In genomic region chr12:54765652-54766051, GRCh38 we compare ENCODE assay signal across 18 cellular contexts.
"Had no signal": no experiment of that assay in that cellular context is flagged by ENCODE, and none has a peak within 500 bp of the region (broad histone marks: within the 10 kb centered on the region; RNA-seq: fewer than 3 reads in every experiment).

No MANE protein-coding gene starts in this region.

- H3K9me3 Mint-ChIP-seq: activated T-cell treated with anti-CD3 and anti-CD28 coated beads, Interleukin-2, amount 50 U/mL, for 4 hours; central memory CD8-positive, alpha-beta T cell had no signal

- H3K36me3 Mint-ChIP-seq: activated naive CD8-positive, alpha-beta T cell had no signal

- H3K4me3 ChIP-seq: esophagus squamous epithelium, left lung, pancreas, spleen had no signal

- ATAC-seq: activated T-cell treated with anti-CD3 and anti-CD28 coated beads, Interleukin-2, amount 50 U/mL, for 4 hours; left lung; sciatic nerve had no signal

- DNase-seq: activated CD4-positive, alpha-beta T cell treated with anti-CD3 and anti-CD28 coated beads for 4 hours; activated gamma-delta T cell treated with Interleukin-2 at 50 U/mL for 16 hours; activated T-cell treated with anti-CD3 and anti-CD28 coated beads, Interleukin-2, amount 50 U/mL, for 4 hours; anterior cingulate cortex; brain microvascular endothelial cell; cortex of kidney; effector CD4-positive, alpha-beta T cell; esophagus squamous epithelium; hippocampal formation; kidney; left lung; mammary epithelial cell; pancreas; spleen; T1000 had no signal

- H3K27ac Mint-ChIP-seq: activated naive CD8-positive, alpha-beta T cell had no signal

- H3K4me3 Mint-ChIP-seq: activated naive CD8-positive, alpha-beta T cell; activated T-cell treated with anti-CD3 and anti-CD28 coated beads, Interleukin-2, amount 50 U/mL, for 4 hours; central memory CD8-positive, alpha-beta T cell had no signal

- H3K27me3 Mint-ChIP-seq: activated naive CD8-positive, alpha-beta T cell; central memory CD8-positive, alpha-beta T cell had no signal
